13 cellular contexts compared by ENCODE assay signal in genomic region chr6:112603726-112604125, GRCh38.
A peak's percentile ranks its signal among the peaks of the same experiment; 100 is the strongest.
DNase-seq lines count a peak whose midpoint lies in the region; ATAC-seq and TF ChIP-seq lines count a peak whose summit lies in the region.
"Had no signal": no experiment of that assay in that cellular context is flagged by ENCODE, and none has a peak within 500 bp of the region (broad histone marks: within the 10 kb centered on the region; RNA-seq: fewer than 3 reads in every experiment).

No MANE protein-coding gene starts in this region.

- TF ChIP-seq POLR2A in heart left ventricle (IDR thresholded peaks at IDR 0.05), result no peak

- H3K4me2 ChIP-seq in GM23248 (ENCODE audit: unreplicated experiment), result no peak overlapping the region
- H3K4me2 ChIP-seq: BLaER1 treated with 17β-estradiol and CSF1 and Interleukin-3, amounts not matched to agents 10 nM and 100 nM had no signal

- intact Hi-C loops in heart left ventricle (cut with DNase I), result no loop called here

- 8 to 9% methylated on average over 1 of the region's 1 CpG for WGBS in GM23248 (ENCODE audit: low coverage in 1 of 2, low lambda C conversion rate in 2 of 2, missing lambda C conversion rate in 2 of 2), 2 experiments
- 86 to 97% (median 91%) methylated on average over 1 of the region's 1 CpG for WGBS in heart left ventricle, 4 donors

- in situ Hi-C loops in GM23248 (cut with MboI), result no loop called here

- ATAC-seq in HG02981 (IDR thresholded peaks at IDR 0.05; ENCODE audit: unreplicated experiment) (no peak), heart left ventricle (no peak)
- ATAC-seq: CD8-positive, alpha-beta T cell had no signal

- no peaks in the 10 kb centered on the region for H3F3A ChIP-seq in GM23248 (ENCODE audit: insufficient read depth)

- H3K36me3 ChIP-seq in GM23248 (ENCODE audit: low read depth) (no peaks in the 10 kb centered on the region), heart left ventricle (no peaks in the 10 kb centered on the region)
- H3K36me3 ChIP-seq: BLaER1 treated with 17β-estradiol and CSF1 and Interleukin-3, amounts not matched to agents 10 nM and 100 nM had no signal

- H2AFZ ChIP-seq in GM23248, result no peak overlapping the region

- no peaks in the 10 kb centered on the region for H3K9me2 ChIP-seq in GM23248 (ENCODE audit: insufficient read depth)

- H3K9ac ChIP-seq in GM23248, result no peak overlapping the region
- H3K9ac ChIP-seq: BLaER1 treated with 17β-estradiol and CSF1 and Interleukin-3, amounts not matched to agents 10 nM and 100 nM had no signal

- TF ChIP-seq CTCF in AG10803 (conservative IDR thresholded peaks at IDR 0.05; ENCODE audit: low read length) (no peak), heart left ventricle (IDR thresholded peaks at IDR 0.05) (no peak)

- H3K4me1 ChIP-seq in GM23248 (ENCODE audit: insufficient read depth) (peaks cover 4% of the 10 kb centered on the region; the same call in 1 of the 2 replicates), heart left ventricle (peaks cover 0 to 4% (median 0%) of the 10 kb centered on the region in 12 donors)
- H3K4me1 ChIP-seq: BLaER1 treated with 17β-estradiol and CSF1 and Interleukin-3, amounts not matched to agents 10 nM and 100 nM had no signal

- H3K27me3 ChIP-seq in GM23248 (replicated peaks; ENCODE audit: insufficient read depth), result no peaks in the 10 kb centered on the region
- H3K27me3 ChIP-seq in heart left ventricle, result no peaks in the 10 kb centered on the region
- H3K27me3 ChIP-seq: BLaER1 treated with 17β-estradiol and CSF1 and Interleukin-3, amounts not matched to agents 10 nM and 100 nM had no signal

- no peaks in the 10 kb centered on the region for H3K79me2 ChIP-seq in GM23248 (ENCODE audit: insufficient read depth)

- H3K4me3 ChIP-seq in AG10803 (ENCODE audit: low read length) (no peak overlapping the region), GM23248 (no peak overlapping the region), heart left ventricle (no peak overlapping the region)
- H3K4me3 ChIP-seq: BLaER1 treated with 17β-estradiol and CSF1 and Interleukin-3, amounts not matched to agents 10 nM and 100 nM had no signal

- no peaks in the 10 kb centered on the region for H4K20me1 ChIP-seq in GM23248 (ENCODE audit: insufficient read depth)
- H4K20me1 ChIP-seq: BLaER1 treated with 17β-estradiol and CSF1 and Interleukin-3, amounts not matched to agents 10 nM and 100 nM had no signal

- DNase-seq in AG10803 (ENCODE audit: low read depth), result peak; percentile 79
- DNase-seq in GM23248, result peak; percentile 23
- peak; percentile 56 for DNase-seq in fibroblast of peridontal ligament (ENCODE audit: extremely low read depth)
- no peak for DNase-seq in heart left ventricle
- no peak for DNase-seq in hypothalamus (lab: John Stamatoyannopoulos, UW)
- DNase-seq: Calu3; CD8-positive, alpha-beta T cell; DMS79 treated with DMSO at 0.1 percent for 48 hours; EL; H9; KG1 had no signal

- H3K9me3 ChIP-seq in GM23248 (ENCODE audit: low read depth), result no peaks in the 10 kb centered on the region
- H3K9me3 ChIP-seq in heart left ventricle, result peaks cover 0 to 13% (median 5%) of the 10 kb centered on the region in 12 donors

- H3K27ac ChIP-seq in GM23248 (no peak overlapping the region), heart left ventricle (no peak overlapping the region)
- H3K27ac ChIP-seq: BLaER1 treated with 17β-estradiol and CSF1 and Interleukin-3, amounts not matched to agents 10 nM and 100 nM had no signal

Comparison
In these comparisons a context has a peak if more than half of its experiments do, and no peak if none do; other contexts are left out.
1. DNase-seq: peak in AG10803 (single experiment), GM23248 (single experiment) and fibroblast of peridontal ligament (single experiment); none in heart left ventricle (0 of 5) and hypothalamus (0 of 51).